Comparison of ENCODE assay signal across 19 cellular contexts in the genomic region with DNA sequence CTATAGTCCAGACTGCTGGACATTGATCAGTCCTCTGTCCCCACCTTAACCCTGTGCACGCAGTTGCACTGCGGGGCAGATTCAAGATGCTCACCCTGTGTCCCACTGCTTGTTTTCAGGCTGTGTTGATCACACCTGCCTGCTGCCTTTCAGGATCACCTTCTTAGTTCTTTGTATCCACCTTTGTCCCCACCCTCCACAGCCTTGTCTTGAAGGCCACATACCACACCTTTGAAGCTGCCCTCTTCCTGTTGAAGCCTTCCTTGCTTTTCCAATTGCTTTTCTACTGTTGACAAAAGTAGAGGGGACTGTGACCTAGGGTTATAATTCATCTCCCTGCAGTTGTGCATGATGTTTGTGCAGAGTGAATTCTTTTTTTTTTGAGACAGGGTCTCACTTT. TPM values are rescaled to one million over a fixed set of nuclear protein-coding genes. Genes with fewer than 3 reads are reported as not detected.
DNase-seq lines count a peak whose midpoint lies in the region; ATAC-seq and TF ChIP-seq lines count a peak whose summit lies in the region.
"Had no signal": no experiment of that assay in that cellular context is flagged by ENCODE, and none has a peak within 500 bp of the region (broad histone marks: within the 10 kb centered on the region; RNA-seq: fewer than 3 reads in every experiment).

No MANE protein-coding gene starts in this region.

- H3K9ac ChIP-seq in mucosa of rectum (ENCODE audit: low read depth in 1 of 2, low read length in 2 of 2): peak overlapping the region in 1 of 2 donors; percentile 26

- no peaks in the 10 kb centered on the region for H3K9me3 Mint-ChIP-seq in T-helper 2 cell treated with Interferon-gamma antibody and Interleukin-4, amounts not matched to agents 5 μg/mL and 100 μg/mL, for 36 hours
- H3K9me3 Mint-ChIP-seq in activated naive CD4-positive, alpha-beta T cell treated with anti-CD3 and anti-CD28 coated beads, Interleukin-2, amount 50 U/mL, for 72 hours: no peaks in the 10 kb centered on the region

- H3K27ac ChIP-seq in Peyer's patch: peak overlapping the region in 3 of 4 donors; percentile 41 to 84 (median 76)
- H3K27ac ChIP-seq in mucosa of rectum (ENCODE audit: low read depth in 2 of 2, low read length in 2 of 2): peak overlapping the region; percentile 73 to 83
- H3K27ac ChIP-seq in right cardiac atrium (ENCODE audit: low read length): no peak overlapping the region
- H3K27ac ChIP-seq: 22Rv1, PC-9, SJSA1 had no signal

- H3K4me1 Mint-ChIP-seq in T-helper 2 cell treated with Interferon-gamma antibody and Interleukin-4, amounts not matched to agents 5 μg/mL and 100 μg/mL, for 36 hours (ENCODE audit: low read depth): peaks cover 58% of the 10 kb centered on the region

- DNase-seq in T-helper 2 cell treated with Interferon-gamma antibody and Interleukin-4, amounts not matched to agents 5 μg/mL and 100 μg/mL, for 36 hours (ENCODE audit: low spot score): no peak
- DNase-seq in T-helper 2 cell: no peak
- DNase-seq in Peyer's patch: peak in 1 of 3 donors; percentile 65
- DNase-seq in activated naive CD4-positive, alpha-beta T cell treated with anti-CD3 and anti-CD28 coated beads, Interleukin-2, amount 50 U/mL, for 72 hours (ENCODE audit: low spot score in 2 of 2): no peak
- DNase-seq in SW 1271 (lab: John Stamatoyannopoulos, UW): no peak
- no peak for DNase-seq in right cardiac atrium
- DNase-seq: KBM-7, MM.1S, NCI-H2029, NCI-H2227 treated with DMSO at 0.1 percent for 48 hours, NCI-H526 treated with DMSO at 0.1 percent for 48 hours, PC-9, Right ventricle myocardium superior, RPMI8226 had no signal

- H3K9me3 ChIP-seq in Peyer's patch (no peaks in the 10 kb centered on the region), mucosa of rectum (ENCODE audit: control insufficient read depth in 2 of 2, low read length in 2 of 2) (no peaks in the 10 kb centered on the region), right cardiac atrium (ENCODE audit: control insufficient read depth, low read length) (no peaks in the 10 kb centered on the region)
- H3K9me3 ChIP-seq: SJSA1 had no signal

- TF ChIP-seq CTCF in Peyer's patch (IDR thresholded peaks at IDR 0.05): no peak

- ATAC-seq in activated naive CD4-positive, alpha-beta T cell treated with anti-CD3 and anti-CD28 coated beads, Interleukin-2, amount 50 U/mL, for 72 hours: no peak
- no peak for ATAC-seq in right cardiac atrium
- ATAC-seq: HCT116 had no signal

- intact Hi-C loops in right cardiac atrium (cut with DNase I): no loop called here

- H3K36me3 Mint-ChIP-seq in T-helper 2 cell treated with Interferon-gamma antibody and Interleukin-4, amounts not matched to agents 5 μg/mL and 100 μg/mL, for 36 hours (ENCODE audit: low read depth): peaks cover 7% of the 10 kb centered on the region
- peaks cover 0 to 7% of the 10 kb centered on the region in 2 donors for H3K36me3 Mint-ChIP-seq in activated naive CD4-positive, alpha-beta T cell treated with anti-CD3 and anti-CD28 coated beads, Interleukin-2, amount 50 U/mL, for 72 hours

- H3K4me3 ChIP-seq in Peyer's patch (no peak overlapping the region), mucosa of rectum (ENCODE audit: low read length in 2 of 2) (peak overlapping the region in 1 of 2 donors; percentile 34), right cardiac atrium (ENCODE audit: low read length) (no peak overlapping the region)
- H3K4me3 ChIP-seq: PC-9, SJSA1 had no signal

- peak overlapping the region; percentile 35 for H3K4me3 Mint-ChIP-seq in T-helper 2 cell treated with Interferon-gamma antibody and Interleukin-4, amounts not matched to agents 5 μg/mL and 100 μg/mL, for 36 hours
- H3K4me3 Mint-ChIP-seq: B cell had no signal

- H3K27ac Mint-ChIP-seq in T-helper 2 cell treated with Interferon-gamma antibody and Interleukin-4, amounts not matched to agents 5 μg/mL and 100 μg/mL, for 36 hours: peak overlapping the region; percentile 8
- no peak overlapping the region for H3K27ac Mint-ChIP-seq in activated naive CD4-positive, alpha-beta T cell treated with anti-CD3 and anti-CD28 coated beads, Interleukin-2, amount 50 U/mL, for 72 hours
- H3K27ac Mint-ChIP-seq: B cell had no signal

- peaks cover 0 to 55% (median 8%) of the 10 kb centered on the region in 4 donors for H3K4me1 ChIP-seq in Peyer's patch
- H3K4me1 ChIP-seq in mucosa of rectum (ENCODE audit: control insufficient read depth in 2 of 2, insufficient read depth in 2 of 2, low read length in 2 of 2): peaks cover 56 to 62% of the 10 kb centered on the region in 2 donors
- peaks cover 7% of the 10 kb centered on the region for H3K4me1 ChIP-seq in right cardiac atrium (ENCODE audit: control insufficient read depth, insufficient read depth, low read length)

- no peak for TF ChIP-seq POLR2A in Peyer's patch (IDR thresholded peaks at IDR 0.05)

- 99% methylated on average over 2 of the region's 2 CpGs for WGBS in right cardiac atrium

- H3K27me3 ChIP-seq in Peyer's patch (no peaks in the 10 kb centered on the region), mucosa of rectum (ENCODE audit: control insufficient read depth in 2 of 2, insufficient read depth in 2 of 2, low read length in 2 of 2) (no peaks in the 10 kb centered on the region), right cardiac atrium (ENCODE audit: control insufficient read depth, insufficient read depth) (no peaks in the 10 kb centered on the region)
- H3K27me3 ChIP-seq: SJSA1 had no signal

- H3K36me3 ChIP-seq in Peyer's patch (no peaks in the 10 kb centered on the region), mucosa of rectum (ENCODE audit: control insufficient read depth in 2 of 2, insufficient read depth in 2 of 2, low read length in 2 of 2) (no peaks in the 10 kb centered on the region)
- H3K36me3 ChIP-seq: SJSA1 had no signal

- H3K27me3 Mint-ChIP-seq in T-helper 2 cell treated with Interferon-gamma antibody and Interleukin-4, amounts not matched to agents 5 μg/mL and 100 μg/mL, for 36 hours (ENCODE audit: low read depth): no peaks in the 10 kb centered on the region
- H3K27me3 Mint-ChIP-seq: B cell had no signal

RNA-seq across cellular contexts. Expression of a gene that starts 32.7 kb away (rescaled TPM):
- total RNA-seq in Peyer's patch: 100 to 1,000 TPM in 2 of 4 donors, 10 to 100 TPM in 2; 36.3 to 117 (median 84.7) TPM
- total RNA-seq in activated naive CD4-positive, alpha-beta T cell treated with anti-CD3 and anti-CD28 coated beads, Interleukin-2, amount 50 U/mL, for 72 hours: 10 to 100 TPM; 37.0 to 61.6 TPM
- 10 to 100 TPM in 2 of 4 donors, 1 to 10 TPM in 2; 7.7 to 11.3 (median 9.9) TPM for total RNA-seq in right cardiac atrium
- polyA plus RNA-seq in right cardiac atrium: 6.9 TPM
